ENCODE assay signal across 9 cellular contexts in the genomic region with DNA sequence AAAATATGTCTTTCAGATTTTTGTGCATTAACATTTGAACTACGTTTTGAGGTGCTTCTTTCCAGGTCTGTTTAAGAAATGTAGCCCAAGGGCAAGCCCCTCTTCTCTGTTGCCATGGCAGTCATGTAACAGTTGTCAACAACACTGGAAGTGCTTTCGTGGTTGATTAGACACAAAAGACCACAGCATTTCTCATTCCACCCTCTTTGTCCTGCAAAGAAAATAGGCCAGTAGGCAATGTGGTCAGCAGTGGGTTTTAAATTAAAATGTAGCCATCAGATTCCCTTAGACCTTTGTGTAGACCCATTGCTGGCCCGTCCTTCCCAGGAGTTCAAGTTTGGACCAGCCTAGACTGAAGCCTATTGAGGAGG. TPM values are rescaled to one million over a fixed set of nuclear protein-coding genes. Genes with fewer than 3 reads are reported as not detected.
DNase-seq lines count a peak whose midpoint lies in the region; ATAC-seq, FAIRE-seq and TF ChIP-seq lines count a peak whose summit lies in the region.
"Had no signal": no experiment of that assay in that cellular context is flagged by ENCODE, and none has a peak within 500 bp of the region (broad histone marks: within the 10 kb centered on the region; RNA-seq: fewer than 3 reads in every experiment).

No MANE protein-coding gene starts in this region.

- H3K79me2 ChIP-seq in astrocyte (ENCODE audit: insufficient read depth, low read length) = peaks cover 24% of the 10 kb centered on the region
- no peaks in the 10 kb centered on the region for H3K79me2 ChIP-seq in neural cell (replicated peaks; ENCODE audit: insufficient read depth, low read length)

- H3K9me3 Mint-ChIP-seq in astrocyte (ENCODE audit: unreplicated experiment) = peaks cover 2% of the 10 kb centered on the region

- DNase-seq in astrocyte (ENCODE audit: low read depth) (peak; percentile 75), RKO (ENCODE audit: low spot score) (no peak), cerebellar cortex (ENCODE audit: low spot score) (no peak)
- DNase-seq: activated gamma-delta T cell had no signal

- H2AFZ ChIP-seq in astrocyte (ENCODE audit: low read depth, low read length) = no peak overlapping the region
- no peak overlapping the region for H2AFZ ChIP-seq in neural cell (ENCODE audit: low read depth, low read length)

- H3K36me3 Mint-ChIP-seq in astrocyte (ENCODE audit: low read depth, unreplicated experiment) = peaks cover 11% of the 10 kb centered on the region

- H3K4me3 ChIP-seq in astrocyte (ENCODE audit: insufficient read depth, low read depth, low read length) (no peak overlapping the region), neural cell (ENCODE audit: low read length) (no peak overlapping the region)

- FAIRE-seq in astrocyte (lab: Jason Lieb, UNC) = no peak

- peak; percentile 29 for TF ChIP-seq EP300 in neural cell (conservative IDR thresholded peaks at IDR 0.05; ENCODE audit: poor library complexity, severe bottlenecking)

- H3K9me3 ChIP-seq in astrocyte (ENCODE audit: insufficient read depth, low read depth, low read length) (no peaks in the 10 kb centered on the region), neural cell (ENCODE audit: low read length) (no peaks in the 10 kb centered on the region)

- H3K4me3 Mint-ChIP-seq in astrocyte (ENCODE audit: unreplicated experiment) = no peak overlapping the region

- H3F3A ChIP-seq in neural cell (ENCODE audit: insufficient read depth, low read length, poor library complexity, severe bottlenecking) = no peaks in the 10 kb centered on the region

- no peak for TF ChIP-seq RAD21 in neural cell (conservative IDR thresholded peaks at IDR 0.05)

- no peaks in the 10 kb centered on the region for H3K9me2 ChIP-seq in neural cell (ENCODE audit: insufficient read depth, low read length)

- ATAC-seq in GM18861 (IDR thresholded peaks at IDR 0.05; ENCODE audit: unreplicated experiment) (peak; percentile 53), HG02973 (IDR thresholded peaks at IDR 0.05; ENCODE audit: unreplicated experiment) (peak; percentile 61), GM19397 (IDR thresholded peaks at IDR 0.05; ENCODE audit: unreplicated experiment) (no peak), GM21825 (IDR thresholded peaks at IDR 0.05; ENCODE audit: unreplicated experiment) (no peak)

- H3K27me3 ChIP-seq in astrocyte (ENCODE audit: insufficient read depth, low read length) (no peaks in the 10 kb centered on the region), neural cell (ENCODE audit: insufficient read depth, low read depth, low read length) (no peaks in the 10 kb centered on the region)

- H3K27ac Mint-ChIP-seq in astrocyte (ENCODE audit: unreplicated experiment) = peak overlapping the region; percentile 96

- H3K27ac ChIP-seq in astrocyte (ENCODE audit: low read depth, low read length) = peak overlapping the region; percentile 59
- peak overlapping the region; percentile 37 for H3K27ac ChIP-seq in neural cell (ENCODE audit: low read length)

- H3K9ac ChIP-seq in astrocyte (ENCODE audit: low read length) (peak overlapping the region; percentile 23), neural cell (ENCODE audit: low read length) (no peak overlapping the region)

- TF ChIP-seq CTCF in astrocyte (IDR thresholded peaks at IDR 0.05; ENCODE audit: insufficient read depth, low read depth, low read length) = no peak
- TF ChIP-seq CTCF in neural cell (IDR thresholded peaks at IDR 0.05; ENCODE audit: poor library complexity, severe bottlenecking) = no peak

- peaks cover 36% of the 10 kb centered on the region for H3K4me1 Mint-ChIP-seq in astrocyte (ENCODE audit: low read depth, unreplicated experiment)

- H3K36me3 ChIP-seq in astrocyte (ENCODE audit: insufficient read depth, low read length) = no peaks in the 10 kb centered on the region
- no peaks in the 10 kb centered on the region for H3K36me3 ChIP-seq in neural cell (ENCODE audit: insufficient read depth, low read length)

- H3K27me3 Mint-ChIP-seq in astrocyte (ENCODE audit: low read depth, unreplicated experiment) = no peaks in the 10 kb centered on the region

- peaks cover 28% of the 10 kb centered on the region for H3K4me1 ChIP-seq in astrocyte (ENCODE audit: insufficient read depth, low read length)

- H3K4me2 ChIP-seq in astrocyte (ENCODE audit: low read length) (peak overlapping the region; percentile 25), neural cell (ENCODE audit: low read length) (no peak overlapping the region)

- H4K20me1 ChIP-seq in astrocyte (ENCODE audit: insufficient read depth, low read length) (peaks cover 9% of the 10 kb centered on the region), neural cell (ENCODE audit: insufficient read depth) (no peaks in the 10 kb centered on the region)

TF ChIP-seq in neural cell, 6 proteins besides CTCF, POLR2A, EP300 and RAD21:
- TF ChIP-seq MXI1 (conservative IDR thresholded peaks at IDR 0.05; ENCODE audit: poor library complexity, severe bottlenecking) (no peak), EZH2 (IDR thresholded peaks at IDR 0.05; ENCODE audit: borderline replicate concordance, insufficient read depth, low read length, poor library complexity, severe bottlenecking) (no peak), SMC3 (conservative IDR thresholded peaks at IDR 0.05; ENCODE audit: poor library complexity) (no peak), TAF1 (IDR thresholded peaks at IDR 0.05; ENCODE audit: low read depth) (no peak), POLR2AphosphoS5 (IDR thresholded peaks at IDR 0.05) (no peak)
- TF ChIP-seq, protein P1, sequence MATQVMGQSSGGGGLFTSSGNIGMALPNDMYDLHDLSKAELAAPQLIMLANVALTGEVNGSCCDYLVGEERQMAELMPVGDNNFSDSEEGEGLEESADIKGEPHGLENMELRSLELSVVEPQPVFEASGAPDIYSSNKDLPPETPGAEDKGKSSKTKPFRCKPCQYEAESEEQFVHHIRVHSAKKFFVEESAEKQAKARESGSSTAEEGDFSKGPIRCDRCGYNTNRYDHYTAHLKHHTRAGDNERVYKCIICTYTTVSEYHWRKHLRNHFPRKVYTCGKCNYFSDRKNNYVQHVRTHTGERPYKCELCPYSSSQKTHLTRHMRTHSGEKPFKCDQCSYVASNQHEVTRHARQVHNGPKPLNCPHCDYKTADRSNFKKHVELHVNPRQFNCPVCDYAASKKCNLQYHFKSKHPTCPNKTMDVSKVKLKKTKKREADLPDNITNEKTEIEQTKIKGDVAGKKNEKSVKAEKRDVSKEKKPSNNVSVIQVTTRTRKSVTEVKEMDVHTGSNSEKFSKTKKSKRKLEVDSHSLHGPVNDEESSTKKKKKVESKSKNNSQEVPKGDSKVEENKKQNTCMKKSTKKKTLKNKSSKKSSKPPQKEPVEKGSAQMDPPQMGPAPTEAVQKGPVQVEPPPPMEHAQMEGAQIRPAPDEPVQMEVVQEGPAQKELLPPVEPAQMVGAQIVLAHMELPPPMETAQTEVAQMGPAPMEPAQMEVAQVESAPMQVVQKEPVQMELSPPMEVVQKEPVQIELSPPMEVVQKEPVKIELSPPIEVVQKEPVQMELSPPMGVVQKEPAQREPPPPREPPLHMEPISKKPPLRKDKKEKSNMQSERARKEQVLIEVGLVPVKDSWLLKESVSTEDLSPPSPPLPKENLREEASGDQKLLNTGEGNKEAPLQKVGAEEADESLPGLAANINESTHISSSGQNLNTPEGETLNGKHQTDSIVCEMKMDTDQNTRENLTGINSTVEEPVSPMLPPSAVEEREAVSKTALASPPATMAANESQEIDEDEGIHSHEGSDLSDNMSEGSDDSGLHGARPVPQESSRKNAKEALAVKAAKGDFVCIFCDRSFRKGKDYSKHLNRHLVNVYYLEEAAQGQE (IDR thresholded peaks at IDR 0.05; ENCODE audit: borderline replicate concordance) = no peak

RNA-seq across cellular contexts. Expression of a gene that starts 35.4 kb away (rescaled TPM):
- total RNA-seq in astrocyte = 12.9 and 13.8 TPM in 2 replicates
- 0.40 and 0.53 TPM in 2 replicates for polyA plus RNA-seq in neural cell
- 1.5 and 2.1 TPM in 2 replicates for polyA minus RNA-seq in neural cell

Comparison
In these comparisons a context has a peak if more than half of its experiments do, and no peak if none do; other contexts are left out.
1. ATAC-seq: peak in GM18861 (single experiment) and HG02973 (single experiment); none in GM19397 (single experiment) and GM21825 (single experiment).